ENCODE assay signal across 8 cellular contexts in the genomic region with DNA sequence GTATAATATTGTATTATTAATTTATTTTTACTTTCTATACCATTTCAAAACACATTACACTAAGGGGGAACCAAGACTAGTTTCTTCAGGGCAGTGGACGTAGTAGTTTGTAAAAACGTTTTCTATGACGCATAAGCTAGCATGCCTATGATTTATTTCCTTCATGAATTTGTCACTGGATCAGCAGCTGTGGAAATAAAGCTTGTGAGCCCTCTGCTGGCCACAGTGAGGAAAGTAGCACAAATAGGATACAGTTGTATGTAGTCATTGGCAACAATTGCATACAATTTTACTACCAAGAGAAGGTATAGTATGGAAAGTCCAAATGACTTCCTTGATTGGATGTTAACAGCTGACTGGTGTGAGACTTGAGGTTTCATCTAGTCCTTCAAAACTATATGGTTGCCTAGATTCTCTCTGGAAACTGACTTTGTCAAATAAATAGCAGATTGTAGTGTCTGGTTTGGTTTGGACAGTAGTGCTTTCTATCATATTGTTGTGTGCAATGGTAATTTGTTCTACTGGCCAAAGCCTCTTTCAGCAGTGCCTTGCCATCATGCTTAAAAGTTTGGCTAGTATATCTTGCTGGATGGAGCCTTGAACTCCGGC. TPM values are rescaled to one million over a fixed set of nuclear protein-coding genes. Genes with fewer than 3 reads are reported as not detected.
DNase-seq lines count a peak whose midpoint lies in the region; ATAC-seq and TF ChIP-seq lines count a peak whose summit lies in the region.

No MANE protein-coding gene starts in this region.

- no peak overlapping the region for H3K4me3 ChIP-seq in astrocyte of the spinal cord (ENCODE audit: low read depth, low read length)
- no peak overlapping the region for H3K4me3 ChIP-seq in spleen

- no peak overlapping the region for H3K27ac Mint-ChIP-seq in T-helper 17 cell

- TF ChIP-seq POLR2A in spleen (IDR thresholded peaks at IDR 0.05): no peak

- peak; percentile 75 for ATAC-seq in T-helper 17 cell

- H3K36me3 ChIP-seq in spleen: peaks cover 0 to 76% (median 43%) of the 10 kb centered on the region in 6 donors

- H3K36me3 Mint-ChIP-seq in T-helper 17 cell (ENCODE audit: low read depth): peaks cover 6% of the 10 kb centered on the region

- no peaks in the 10 kb centered on the region for H3K27me3 Mint-ChIP-seq in T-helper 17 cell

- H3K27me3 ChIP-seq in spleen (replicated peaks in 1 of 7): no peaks in the 10 kb centered on the region

- no peak overlapping the region for H3K4me3 Mint-ChIP-seq in T-helper 17 cell

- H3K4me1 ChIP-seq in spleen: no peaks in the 10 kb centered on the region

- peak; percentile 81 for TF ChIP-seq CTCF in GM13977 (IDR thresholded peaks at IDR 0.05; ENCODE audit: extremely low read depth, insufficient read depth, missing control alignments)
- TF ChIP-seq CTCF in astrocyte of the spinal cord (IDR thresholded peaks at IDR 0.05; ENCODE audit: low read depth, low read length): peak; percentile 86
- peak; percentile 50 to 86 (median 75) for TF ChIP-seq CTCF in spleen (IDR thresholded peaks at IDR 0.05 in 8 of 11, conservative IDR thresholded peaks at IDR 0.05 in 3 of 11)

- H3K9me3 ChIP-seq in T-helper 17 cell (ENCODE audit: control insufficient read depth, low read length, poor library complexity, severe bottlenecking): no peaks in the 10 kb centered on the region
- H3K9me3 ChIP-seq in spleen: no peaks in the 10 kb centered on the region

- intact Hi-C loops in spleen (cut with DNase I; ENCODE audit: low total_unique reads): loop anchor here (2.0 kb wide), 1 partner anchor 221 kb away; no protein-coding TSS in a partner anchor

- DNase-seq in 8988T (peak; percentile 44), GM13977 (ENCODE audit: low spot score) (peak; percentile 71), NCI-H1694 treated with DMSO at 0.1 percent for 48 hours (lab: John Stamatoyannopoulos, UW) (peak; percentile 85), T-helper 17 cell (peak in 1 of 3 donors; percentile 18), astrocyte of the spinal cord (ENCODE audit: low read depth, low spot score) (peak; percentile 86), hippocampal formation (lab: John Stamatoyannopoulos, UW) (peak; percentile 10 to 55), spleen (no peak), GM19240 (ENCODE audit: insufficient read length, low spot score) (no peak)

- in situ Hi-C loops in GM13977 (cut with MboI; ENCODE audit: low pct_unique_long_range_greater_than_20kb, low sequenced_read_pairs, unreplicated experiment): no loop called here
- in situ Hi-C loops in astrocyte of the spinal cord (cut with HindIII; ENCODE audit: low sequenced_read_pairs): no loop called here

- 28 to 36% (median 29%) methylated on average over 4 of the region's 4 CpGs for WGBS in spleen, 5 donors

- no peak overlapping the region for H3K27ac ChIP-seq in spleen

- H3K4me1 Mint-ChIP-seq in T-helper 17 cell: no peaks in the 10 kb centered on the region

RNA-seq across cellular contexts. Expression of gene PLEKHD1, which starts 24.3 kb away (rescaled TPM):
- total RNA-seq in T-helper 17 cell (under 1 TPM; 0.70 to 0.99 TPM), spleen (under 1 TPM in 6 of 7 donors, not detected in 1; 0.07 to 0.46 (median 0.22) TPM)
- under 1 TPM; 0.06 to 0.17 (median 0.09) TPM for polyA plus RNA-seq in spleen

Comparison
In these comparisons a context has a peak if more than half of its experiments do, and no peak if none do; other contexts are left out.
1. DNase-seq: peak in 8988T (single experiment), GM13977 (single experiment), NCI-H1694 treated with DMSO at 0.1 percent for 48 hours (single experiment), astrocyte of the spinal cord (single experiment) and hippocampal formation (2 of 2); none in spleen (single experiment) and GM19240 (single experiment).
2. Peak in every context shown above with its lines, with median percentiles within 50 percentile points of each other: CTCF ChIP-seq.